In genomic region chr2:241017228-241017940, GRCh38 we compare ENCODE assay signal across 15 cellular contexts.
"Had no signal": no experiment of that assay in that cellular context is flagged by ENCODE, and none has a peak within 500 bp of the region (broad histone marks: within the 10 kb centered on the region; RNA-seq: fewer than 3 reads in every experiment).

No MANE protein-coding gene starts in this region.

- H3K27me3 ChIP-seq: adrenal gland, dorsolateral prefrontal cortex, gastroesophageal sphincter, tibial artery had no signal

- H3K4me3 Mint-ChIP-seq: activated CD4-positive, alpha-beta T cell treated with anti-CD3 and anti-CD28 coated beads for 36 hours; activated naive CD4-positive, alpha-beta T cell treated with anti-CD3 and anti-CD28 coated beads, Interleukin-2, amount 50 U/mL, for 24 hours; activated T-cell treated with anti-CD3 and anti-CD28 coated beads, Interleukin-2, amount 50 U/mL, for 24 hours; nephron; stimulated activated memory B cell treated with anti-CD40 and anti-IgM and Interleukin-4, amounts not matched to agents 10 μg/mL and 1 μg/mL and 100 μg/mL, for 72 hours had no signal

- H3K27ac Mint-ChIP-seq: activated CD4-positive, alpha-beta T cell treated with anti-CD3 and anti-CD28 coated beads for 36 hours; activated naive CD4-positive, alpha-beta T cell treated with anti-CD3 and anti-CD28 coated beads, Interleukin-2, amount 50 U/mL, for 24 hours; activated T-cell treated with anti-CD3 and anti-CD28 coated beads, Interleukin-2, amount 50 U/mL, for 24 hours; nephron; stimulated activated memory B cell treated with anti-CD40 and anti-IgM and Interleukin-4, amounts not matched to agents 10 μg/mL and 1 μg/mL and 100 μg/mL, for 72 hours had no signal

- H3K36me3 Mint-ChIP-seq: stimulated activated memory B cell treated with anti-CD40 and anti-IgM and Interleukin-4, amounts not matched to agents 10 μg/mL and 1 μg/mL and 100 μg/mL, for 72 hours had no signal

- H3K27me3 Mint-ChIP-seq: activated CD4-positive, alpha-beta T cell treated with anti-CD3 and anti-CD28 coated beads for 36 hours; activated naive CD4-positive, alpha-beta T cell treated with anti-CD3 and anti-CD28 coated beads, Interleukin-2, amount 50 U/mL, for 24 hours; activated T-cell treated with anti-CD3 and anti-CD28 coated beads, Interleukin-2, amount 50 U/mL, for 24 hours; stimulated activated memory B cell treated with anti-CD40 and anti-IgM and Interleukin-4, amounts not matched to agents 10 μg/mL and 1 μg/mL and 100 μg/mL, for 72 hours had no signal

- H3K27ac ChIP-seq: adrenal gland, dorsolateral prefrontal cortex, gastroesophageal sphincter, tibial artery had no signal

- H3K4me3 ChIP-seq: adrenal gland, dorsolateral prefrontal cortex, gastroesophageal sphincter, tibial artery had no signal

- DNase-seq: activated CD4-positive, alpha-beta T cell treated with anti-CD3 and anti-CD28 coated beads for 36 hours; activated effector memory CD4-positive, alpha-beta T cell treated with Interleukin-2 at 50 U/mL for 16 hours; activated T-cell treated with anti-CD3 and anti-CD28 coated beads, Interleukin-2, amount 50 U/mL, for 24 hours; erythroblast; mesenchymal stem cell; occipital lobe; SK-N-SH; T-helper 1 cell had no signal

- ATAC-seq: activated CD4-positive, alpha-beta T cell treated with anti-CD3 and anti-CD28 coated beads for 36 hours; gastroesophageal sphincter had no signal

- H3K4me1 Mint-ChIP-seq: stimulated activated memory B cell treated with anti-CD40 and anti-IgM and Interleukin-4, amounts not matched to agents 10 μg/mL and 1 μg/mL and 100 μg/mL, for 72 hours had no signal

- H3K9me3 ChIP-seq: adrenal gland, SK-N-SH, tibial artery had no signal

- H3K36me3 ChIP-seq: adrenal gland had no signal

- H3K4me2 ChIP-seq: SK-N-SH had no signal

- H3K4me1 ChIP-seq: adrenal gland, gastroesophageal sphincter, tibial artery had no signal
